ENCODE assay signal across 23 cellular contexts in the genomic region with DNA sequence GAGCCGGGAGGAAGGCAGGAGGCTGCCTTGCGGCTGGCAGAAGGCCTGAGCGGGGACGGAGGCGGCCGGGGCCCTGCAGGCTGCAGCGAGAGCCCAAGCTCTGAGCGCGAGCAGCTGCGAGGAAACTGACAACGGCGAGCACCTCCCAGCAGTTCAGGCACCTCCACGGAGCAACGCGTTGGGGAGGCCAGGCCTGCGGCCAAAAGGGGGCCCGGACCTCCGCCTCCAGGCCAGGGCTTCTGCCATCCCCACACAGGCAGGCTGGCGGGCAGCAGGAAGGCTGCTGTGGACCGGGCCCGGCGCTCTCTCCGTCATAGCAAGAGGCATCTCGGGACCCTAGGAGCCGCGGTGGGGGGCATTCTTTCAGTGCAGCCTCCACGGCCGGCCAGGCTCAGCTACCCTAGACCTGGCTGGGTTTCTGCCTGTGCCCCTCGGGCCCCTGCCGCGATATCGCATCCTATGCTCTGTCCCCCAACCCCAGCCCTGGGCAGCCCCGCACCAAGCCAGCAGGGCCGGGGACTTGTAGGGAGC. TPM values are rescaled to one million over a fixed set of nuclear protein-coding genes. Genes with fewer than 3 reads are reported as not detected.
DNase-seq lines count a peak whose midpoint lies in the region; ATAC-seq, FAIRE-seq and TF ChIP-seq lines count a peak whose summit lies in the region.
"Had no signal": no experiment of that assay in that cellular context is flagged by ENCODE, and none has a peak within 500 bp of the region (broad histone marks: within the 10 kb centered on the region; RNA-seq: fewer than 3 reads in every experiment).

No MANE protein-coding gene starts in this region.

- H3K27ac ChIP-seq in H1 (ENCODE audit: low read depth, low read length) (no peak overlapping the region), trophoblast cell (ENCODE audit: low read depth, low read length) (no peak overlapping the region)

- H2BK5ac ChIP-seq in H1 (ENCODE audit: low read depth, low read length) (peak overlapping the region; percentile 92; the same call in 1 of the 2 replicates), trophoblast cell (ENCODE audit: low read depth, low read length, poor library complexity) (no peak overlapping the region)

- H3K9me3 Mint-ChIP-seq in stimulated activated naive CD8-positive, alpha-beta T cell treated with anti-CD3 and anti-CD28 coated beads, Interleukin-15, amount 100 ng/mL, for 72 hours = no peaks in the 10 kb centered on the region
- H3K9me3 Mint-ChIP-seq in activated CD4-positive, alpha-beta T cell treated with anti-CD3 and anti-CD28 coated beads for 36 hours (ENCODE audit: low read depth) = no peaks in the 10 kb centered on the region
- H3K9me3 Mint-ChIP-seq: CD8-positive, alpha-beta T cell; HFFc6 had no signal

- TF ChIP-seq RAD21 in H1 (IDR thresholded peaks at IDR 0.05 in 1 of 2, conservative IDR thresholded peaks at IDR 0.05 in 1 of 2; ENCODE audit: low read depth in 2 of 2, low read length in 2 of 2) = no peak

- ATAC-seq in stimulated activated naive CD8-positive, alpha-beta T cell treated with anti-CD3 and anti-CD28 coated beads, Interleukin-15, amount 100 ng/mL, for 72 hours = peak; percentile 21
- ATAC-seq in stimulated activated naive CD8-positive, alpha-beta T cell treated with anti-CD3 and anti-CD28 coated beads, Interleukin-15, Interleukin-2, amounts not matched to agents 100 U/mL and 50 U/mL, for 24 hours = no peak
- ATAC-seq in HG03521 (IDR thresholded peaks at IDR 0.05; ENCODE audit: unreplicated experiment) = no peak
- ATAC-seq in activated CD4-positive, alpha-beta T cell treated with anti-CD3 and anti-CD28 coated beads for 36 hours = no peak
- ATAC-seq: CD8-positive, alpha-beta T cell; Panc1 had no signal

- no peaks in the 10 kb centered on the region for H3K27me3 Mint-ChIP-seq in stimulated activated naive CD8-positive, alpha-beta T cell treated with anti-CD3 and anti-CD28 coated beads, Interleukin-15, amount 100 ng/mL, for 72 hours
- peaks cover 2% of the 10 kb centered on the region for H3K27me3 Mint-ChIP-seq in activated CD4-positive, alpha-beta T cell treated with anti-CD3 and anti-CD28 coated beads for 36 hours

- peaks cover 5% of the 10 kb centered on the region for H3K4me1 Mint-ChIP-seq in stimulated activated naive CD8-positive, alpha-beta T cell treated with anti-CD3 and anti-CD28 coated beads, Interleukin-15, amount 100 ng/mL, for 72 hours
- peaks cover 4% of the 10 kb centered on the region for H3K4me1 Mint-ChIP-seq in activated CD4-positive, alpha-beta T cell treated with anti-CD3 and anti-CD28 coated beads for 36 hours

- H2AFZ ChIP-seq in H1 (ENCODE audit: low read length) (no peak overlapping the region), trophoblast cell (ENCODE audit: insufficient read depth, low read length, poor library complexity) (no peak overlapping the region)

- CTCF ChIA-PET in H1 (lab: Charles Lee; ENCODE audit: partially characterized antibody) = interaction anchor here (0.6 to 8.7 kb wide), 7 partner anchors 11 to 136 kb away, joined by 3 to 75 read pairs (median 3); no protein-coding TSS in a partner anchor
- CTCF ChIA-PET in activated CD4-positive, alpha-beta T cell treated with anti-CD3 and anti-CD28 coated beads for 36 hours (lab: Charles Lee) = interaction anchor here (0.8 kb wide), 1 partner anchor 119 kb away, joined by 4 read pairs; no protein-coding TSS in a partner anchor

- no peak overlapping the region for H2AK5ac ChIP-seq in H1 (ENCODE audit: low read depth, low read length)
- peak overlapping the region; percentile 53 for H2AK5ac ChIP-seq in trophoblast cell (ENCODE audit: low read length)

- intact Hi-C loops in activated CD4-positive, alpha-beta T cell treated with anti-CD3 and anti-CD28 coated beads for 36 hours (cut with DNase I, micrococcal nuclease) = no loop called here

- peak overlapping the region; percentile 46; the same call in 1 of the 2 replicates for H2BK15ac ChIP-seq in H1 (ENCODE audit: low read length)

- H2BK12ac ChIP-seq in H1 (ENCODE audit: low read depth, low read length) (peak overlapping the region; percentile 100; the same call in 1 of the 2 replicates), trophoblast cell (ENCODE audit: low read length) (peak overlapping the region; percentile 19)

- peak overlapping the region; percentile 60 for H3K18ac ChIP-seq in H1 (ENCODE audit: extremely low read depth, low read length)
- no peak overlapping the region for H3K18ac ChIP-seq in trophoblast cell (ENCODE audit: low read length)

- no peak overlapping the region for H3K27ac Mint-ChIP-seq in stimulated activated naive CD8-positive, alpha-beta T cell treated with anti-CD3 and anti-CD28 coated beads, Interleukin-15, amount 100 ng/mL, for 72 hours
- no peak overlapping the region for H3K27ac Mint-ChIP-seq in activated CD4-positive, alpha-beta T cell treated with anti-CD3 and anti-CD28 coated beads for 36 hours
- H3K27ac Mint-ChIP-seq: CD8-positive, alpha-beta T cell; HFFc6 had no signal

- no peak overlapping the region for H4K5ac ChIP-seq in H1 (ENCODE audit: insufficient read length, low read depth, low read length)

- 86% methylated on average over 17 of the region's 34 CpGs; no CpG with 5 or more reads in 1 of the 2 experiments for WGBS in H1 (ENCODE audit: extremely low coverage in 1 of 2, insufficient coverage in 1 of 2, insufficient read length in 1 of 2, insufficient replicate concordance in 2 of 2, low coverage in 1 of 2, low lambda C conversion rate in 2 of 2, missing lambda C conversion rate in 1 of 2), 2 experiments
- no CpG with 5 or more reads among the region's 34 CpGs for WGBS in trophoblast cell (ENCODE audit: extremely low coverage, insufficient coverage, insufficient read length)

- DNase-seq in stimulated activated naive CD8-positive, alpha-beta T cell treated with anti-CD3 and anti-CD28 coated beads, Interleukin-15, amount 100 ng/mL, for 72 hours = no peak
- no peak for DNase-seq in stimulated activated naive CD8-positive, alpha-beta T cell treated with anti-CD3 and anti-CD28 coated beads, Interleukin-15, Interleukin-2, amounts not matched to agents 100 U/mL and 50 U/mL, for 24 hours
- DNase-seq in H1 (ENCODE audit: low read depth in 1 of 2, low spot score in 2 of 2) = no peak
- no peak for DNase-seq in trophoblast cell
- no peak for DNase-seq in activated CD4-positive, alpha-beta T cell treated with anti-CD3 and anti-CD28 coated beads for 1 hour
- no peak for DNase-seq in D341Med (ENCODE audit: low spot score)
- no peak for DNase-seq in activated CD4-positive, alpha-beta T cell treated with anti-CD3 and anti-CD28 coated beads for 36 hours
- DNase-seq: CD8-positive, alpha-beta T cell; DND-41; GF-D8; GOT3; HFFc6; IMR-90; Karpas-422; MG63; NCI-H1092; NCI-H510A treated with DMSO at 0.1 percent for 48 hours; Right ventricle myocardium superior had no signal

- H3K4me3 ChIP-seq in H1 (ENCODE audit: extremely low read depth in 1 of 4, insufficient read depth in 2 of 4, low read depth in 3 of 4, low read length in 4 of 4) (no peak overlapping the region), trophoblast cell (ENCODE audit: low read depth, low read length) (no peak overlapping the region)
- H3K4me3 ChIP-seq: MG63 had no signal

- H3K36me3 ChIP-seq in H1 (ENCODE audit: control insufficient read depth in 2 of 4, insufficient read depth in 4 of 4, low read length in 3 of 4) = no peaks in the 10 kb centered on the region
- H3K36me3 ChIP-seq in trophoblast cell (ENCODE audit: control insufficient read depth in 1 of 2, insufficient read depth in 2 of 2, low read length in 2 of 2) = no peaks in the 10 kb centered on the region
- H3K36me3 ChIP-seq: MG63 had no signal

- H3K14ac ChIP-seq in H1 (ENCODE audit: insufficient read length) = no peak overlapping the region
- no peak overlapping the region for H3K14ac ChIP-seq in trophoblast cell (ENCODE audit: low read length)

- no peak overlapping the region for H4K12ac ChIP-seq in trophoblast cell (ENCODE audit: low read depth, low read length)

- H4K20me1 ChIP-seq in H1 (replicated peaks in 1 of 2; ENCODE audit: control insufficient read depth in 1 of 2, insufficient read depth in 2 of 2, low read length in 2 of 2) = peaks cover 0 to 4% of the 10 kb centered on the region in 2 experiments

- no peak overlapping the region for H3K56ac ChIP-seq in H1 (replicated peaks; ENCODE audit: insufficient read length, low read depth, low read length)

- H3K4ac ChIP-seq in H1 (replicated peaks; ENCODE audit: insufficient read length, low read depth, low read length) = no peak overlapping the region
- no peak overlapping the region for H3K4ac ChIP-seq in trophoblast cell (ENCODE audit: low read depth, low read length)

- H4K8ac ChIP-seq in H1 (ENCODE audit: extremely low read depth, insufficient read depth, low read length) (peak overlapping the region; percentile 63), trophoblast cell (ENCODE audit: low read depth, low read length) (peak overlapping the region; percentile 8)

- POLR2A ChIA-PET in H1 (lab: Charles Lee; ENCODE audit: partially characterized antibody) = interaction anchor here (0.6 to 1.6 kb wide), 2 partner anchors 37 to 78 kb away, joined by 4 read pairs; no protein-coding TSS in a partner anchor
- POLR2A ChIA-PET in activated CD4-positive, alpha-beta T cell treated with anti-CD3 and anti-CD28 coated beads for 36 hours (lab: Charles Lee) = no interaction called here

- TF ChIP-seq POLR2A in H1 (IDR thresholded peaks at IDR 0.05; ENCODE audit: control extremely low read depth in 1 of 2, low read depth in 2 of 2, low read length in 2 of 2) = no peak

- H3K4me2 ChIP-seq in H1 (ENCODE audit: insufficient read depth in 1 of 2, low read depth in 2 of 2, low read length in 2 of 2) (no peak overlapping the region), trophoblast cell (ENCODE audit: low read length) (no peak overlapping the region)

- H2BK20ac ChIP-seq in H1 (ENCODE audit: low read length) = 0 out of 2 replicates have a peak overlapping the region, but pooled peaks have one; percentile 80

- peaks cover 5% of the 10 kb centered on the region; the same call in 1 of the 2 replicates for H3K23me2 ChIP-seq in H1 (ENCODE audit: low read depth, low read length)

- H3K4me3 Mint-ChIP-seq in stimulated activated naive CD8-positive, alpha-beta T cell treated with anti-CD3 and anti-CD28 coated beads, Interleukin-15, amount 100 ng/mL, for 72 hours = no peak overlapping the region
- H3K4me3 Mint-ChIP-seq in activated CD4-positive, alpha-beta T cell treated with anti-CD3 and anti-CD28 coated beads for 36 hours = no peak overlapping the region
- H3K4me3 Mint-ChIP-seq: CD8-positive, alpha-beta T cell; HFFc6 had no signal

- no peak for FAIRE-seq in H1 (lab: Jason Lieb, UNC)
- FAIRE-seq: GM12892 had no signal

- no peaks in the 10 kb centered on the region for H3K36me3 Mint-ChIP-seq in activated CD4-positive, alpha-beta T cell treated with anti-CD3 and anti-CD28 coated beads for 36 hours (ENCODE audit: low read depth)
- H3K36me3 Mint-ChIP-seq: CD8-positive, alpha-beta T cell had no signal

- no peak for TF ChIP-seq CTCF in H1 (IDR thresholded peaks at IDR 0.05; ENCODE audit: control extremely low read depth in 1 of 3, insufficient read depth in 1 of 3, low read depth in 1 of 3, low read length in 3 of 3)

- H3K9me3 ChIP-seq in H1 (ENCODE audit: insufficient read depth in 2 of 2, low read depth in 1 of 2, low read length in 1 of 2) = no peaks in the 10 kb centered on the region
- H3K9me3 ChIP-seq in trophoblast cell (ENCODE audit: insufficient read depth, low read depth, low read length) = peaks cover 2% of the 10 kb centered on the region
- H3K9me3 ChIP-seq: MG63 had no signal

- H4K91ac ChIP-seq in H1 (replicated peaks; ENCODE audit: insufficient read length, low read length) (peak overlapping the region; percentile 45), trophoblast cell (ENCODE audit: low read depth, low read length) (peak overlapping the region; percentile 67)

- H3K23ac ChIP-seq in H1 (ENCODE audit: insufficient read length) (no peak overlapping the region), trophoblast cell (ENCODE audit: low read length) (no peak overlapping the region)

- H2BK120ac ChIP-seq in H1 (replicated peaks; ENCODE audit: low read depth, low read length) (no peak overlapping the region), trophoblast cell (ENCODE audit: insufficient read depth, low read length, poor library complexity) (peak overlapping the region; percentile 28)

- H3K4me1 ChIP-seq in H1 (replicated peaks in 1 of 4; ENCODE audit: control insufficient read depth in 3 of 4, insufficient read depth in 4 of 4, low read length in 3 of 4) (peaks cover 0 to 32% (median 20%) of the 10 kb centered on the region in 4 experiments; a peak in 6 of 7 replicates), trophoblast cell (ENCODE audit: control insufficient read depth in 1 of 2, insufficient read depth in 2 of 2, low read length in 2 of 2) (peaks cover 6 to 9% of the 10 kb centered on the region in 2 experiments)

- H3K27me3 ChIP-seq in H1 (replicated peaks in 1 of 4; ENCODE audit: control insufficient read depth in 3 of 4, extremely low read depth in 1 of 4, insufficient read depth in 3 of 4, low read length in 3 of 4) (peaks cover 0 to 3% (median 0%) of the 10 kb centered on the region in 4 experiments; a peak in 2 of 7 replicates), trophoblast cell (ENCODE audit: insufficient read depth, low read length) (no peaks in the 10 kb centered on the region)
- H3K27me3 ChIP-seq: MG63 had no signal

- H3K79me2 ChIP-seq in H1 (ENCODE audit: control insufficient read depth in 1 of 2, insufficient read depth in 2 of 2, low read length in 2 of 2) (no peaks in the 10 kb centered on the region), trophoblast cell (ENCODE audit: control insufficient read depth, insufficient read depth, low read length, poor library complexity) (no peaks in the 10 kb centered on the region)

- no peaks in the 10 kb centered on the region for H3K79me1 ChIP-seq in H1 (ENCODE audit: low read depth, low read length)
- H3K79me1 ChIP-seq in trophoblast cell (ENCODE audit: low read length) = peaks cover 8% of the 10 kb centered on the region

- TF ChIP-seq EP300 in H1 (IDR thresholded peaks at IDR 0.05; ENCODE audit: borderline replicate concordance in 1 of 2, low read depth in 2 of 2, low read length in 2 of 2) = no peak

- H3K9ac ChIP-seq in H1 (replicated peaks in 1 of 4; ENCODE audit: extremely low read depth in 1 of 4, low read depth in 3 of 4, low read length in 3 of 4) (no peak overlapping the region), trophoblast cell (ENCODE audit: low read length) (no peak overlapping the region)

RNA-seq across cellular contexts. Expression of a gene that starts 12.4 kb away (rescaled TPM):
- not detected in 2 replicates for total RNA-seq in H1 (2021; fragmentation: NEBNext Ultra II Directional; extraction: Animal tissue kit (Norgen Biotek cat#: 25700))
- polyA plus RNA-seq in H1 (2011; rRNA removed) = 0.05 TPM in 1 of 2 replicates, not detected in the other
- polyA plus RNA-seq in H1 (2011; cell fraction: cytosol; rRNA removed) = not detected
- not detected for polyA plus RNA-seq in H1 (2011; cell fraction: nucleus; rRNA removed)
- not detected in 4 replicates for polyA plus RNA-seq in H1 (2012, experiment 1 of 2)
- not detected for polyA plus RNA-seq in H1 (2012, experiment 2 of 2)
- 0.04 TPM for polyA plus RNA-seq in H1 (2013, experiment 1 of 2)
- polyA plus RNA-seq in H1 (2013, experiment 2 of 2) = not detected
- not detected in 2 replicates for polyA minus RNA-seq in H1 (2011; rRNA and poly(A)+ RNA removed)
- polyA minus RNA-seq in H1 (2011; cell fraction: cytosol; rRNA and poly(A)+ RNA removed) = not detected
- not detected for polyA minus RNA-seq in H1 (2011; cell fraction: nucleus; rRNA and poly(A)+ RNA removed)
- polyA plus RNA-seq in trophoblast cell (2013) = 50.0 and 52.1 TPM in 2 replicates
- total RNA-seq in activated CD4-positive, alpha-beta T cell treated with anti-CD3 and anti-CD28 coated beads for 36 hours = under 1 TPM in 1 of 2 experiments, not detected in 1; 0.05 TPM
- total RNA-seq: CD8-positive, alpha-beta T cell; HFFc6; IMR-90; Right ventricle myocardium superior had no signal
- polyA plus RNA-seq: BJ, IMR-90 had no signal

RNA-seq across cellular contexts. Expression of a gene that starts 22.9 kb away (rescaled TPM):
- total RNA-seq in H1 (2021; fragmentation: NEBNext Ultra II Directional; extraction: Animal tissue kit (Norgen Biotek cat#: 25700)) = not detected in 2 replicates
- not detected in 2 replicates for polyA plus RNA-seq in H1 (2011; rRNA removed)
- not detected for polyA plus RNA-seq in H1 (2011; cell fraction: cytosol; rRNA removed)
- not detected for polyA plus RNA-seq in H1 (2011; cell fraction: nucleus; rRNA removed)
- polyA plus RNA-seq in H1 (2012, experiment 1 of 2) = not detected in 4 replicates
- polyA plus RNA-seq in H1 (2012, experiment 2 of 2) = not detected
- not detected for polyA plus RNA-seq in H1 (2013, experiment 1 of 2)
- not detected for polyA plus RNA-seq in H1 (2013, experiment 2 of 2)
- polyA minus RNA-seq in H1 (2011; rRNA and poly(A)+ RNA removed) = not detected in 2 replicates
- polyA minus RNA-seq in H1 (2011; cell fraction: cytosol; rRNA and poly(A)+ RNA removed) = not detected
- not detected for polyA minus RNA-seq in H1 (2011; cell fraction: nucleus; rRNA and poly(A)+ RNA removed)
- polyA plus RNA-seq in trophoblast cell (2013) = not detected in 2 replicates
- not detected for total RNA-seq in activated CD4-positive, alpha-beta T cell treated with anti-CD3 and anti-CD28 coated beads for 36 hours
- total RNA-seq: A172; CD8-positive, alpha-beta T cell; HFFc6; IMR-90; Right ventricle myocardium superior had no signal
- polyA plus RNA-seq: BJ, IMR-90 had no signal
